In genomic region chr3:136195258-136196063, GRCh38 we compare ENCODE assay signal across 8 cellular contexts. TPM values are rescaled to one million over a fixed set of nuclear protein-coding genes. Genes with fewer than 3 reads are reported as not detected.
DNase-seq lines count a peak whose midpoint lies in the region; ATAC-seq, FAIRE-seq and TF ChIP-seq lines count a peak whose summit lies in the region.

No MANE protein-coding gene starts in this region.

- WGBS in GM12878 (ENCODE audit: insufficient coverage, insufficient replicate concordance, low lambda C conversion rate, missing lambda C conversion rate): under 1% methylated on average over 62 of the region's 103 CpGs

- SMC1A ChIA-PET in GM12878 (lab: Charles Lee; ENCODE audit: uncharacterized antibody, unreplicated experiment): interaction anchor here (0.6 to 3.4 kb wide), 13 partner anchors 13 to 666 kb away, joined by 3 to 24 read pairs (median 3); partner anchors contain the start of genes NCK1, PCCB and STAG1

- TF ChIP-seq POLR2A in GM12878 (IDR thresholded peaks at IDR 0.05; ENCODE audit: low read depth, low read length) (no peak), gastrocnemius medialis (IDR thresholded peaks at IDR 0.05) (no peak)

- H3K36me3 ChIP-seq in Karpas-422 (ENCODE audit: insufficient read depth, low read length) (peaks cover 21% of the 10 kb centered on the region), GM12878 (ENCODE audit: control insufficient read depth in 2 of 2, insufficient read depth in 2 of 2, low read length in 1 of 2) (no peaks in the 10 kb centered on the region), gastrocnemius medialis (no peaks in the 10 kb centered on the region)

- TF ChIP-seq CTCF in GM12878 (IDR thresholded peaks at IDR 0.05 in 2 of 3, conservative IDR thresholded peaks at IDR 0.05 in 1 of 3; ENCODE audit: control insufficient read depth in 2 of 3, extremely low read depth in 1 of 3, insufficient read depth in 1 of 3, low read depth in 3 of 3, low read length in 3 of 3) (no peak), gastrocnemius medialis (IDR thresholded peaks at IDR 0.05 in 4 of 5, conservative IDR thresholded peaks at IDR 0.05 in 1 of 5) (no peak)

- peak overlapping the region; percentile 71 for H3K4me3 ChIP-seq in GM08714 (ENCODE audit: low read length)
- peak overlapping the region; percentile 92 for H3K4me3 ChIP-seq in Karpas-422 (ENCODE audit: low read length)
- H3K4me3 ChIP-seq in GM12878: peak overlapping the region; percentile 83
- H3K4me3 ChIP-seq in iPS-11a (ENCODE audit: low read depth, low read length): peak overlapping the region; percentile 91
- H3K4me3 ChIP-seq in gastrocnemius medialis: peak overlapping the region; percentile 84 to 95 (median 92)

- peaks cover 48% of the 10 kb centered on the region for H4K20me1 ChIP-seq in Karpas-422 (ENCODE audit: insufficient read depth, low read depth, low read length)
- H4K20me1 ChIP-seq in GM12878 (ENCODE audit: control insufficient read depth, insufficient read depth): peaks cover 15% of the 10 kb centered on the region; the same call in 1 of the 2 replicates

- H3K9ac ChIP-seq in Karpas-422 (ENCODE audit: low read length): peak overlapping the region; percentile 98
- peak overlapping the region; percentile 99 for H3K9ac ChIP-seq in GM12878 (ENCODE audit: control insufficient read depth, insufficient read depth, low read length)

- peaks cover 51% of the 10 kb centered on the region for H3K79me2 ChIP-seq in Karpas-422 (ENCODE audit: low read length)
- peaks cover 63% of the 10 kb centered on the region for H3K79me2 ChIP-seq in GM12878 (ENCODE audit: control insufficient read depth, insufficient read depth, low read length)

- in situ Hi-C loops in GM12878 (cut with MboI): loop anchor here (5.0 kb wide), 1 partner anchor 52 kb away; no protein-coding TSS in a partner anchor
- in situ Hi-C loops in gastrocnemius medialis (cut with MboI; ENCODE audit: low sequenced_read_pairs in 4 of 4): loop anchor here in 1 of 4 donors (10.0 kb wide), 1 partner anchor 49 kb away; no protein-coding TSS in a partner anchor

- TSS peak; percentile 75 for BruUV-seq in GM12878 (replicated peaks; lab: Mats Ljungman, UMichigan)

- CTCF ChIA-PET in GM12878 (lab: Yijun Ruan, JAX): interaction anchor here (0.9 to 2.8 kb wide), 4 partner anchors 55 to 118 kb away, joined by 3 to 11 read pairs (median 6); partner anchors contain the start of gene PCCB

- RAD21 ChIA-PET in GM12878 (lab: Charles Lee; ENCODE audit: unreplicated experiment): interaction anchor here (0.6 to 5.3 kb wide), 11 partner anchors 13 to 818 kb away, joined by 3 to 53 read pairs (median 4); partner anchors contain the start of genes NCK1, PCCB and STAG1

- H3K4me1 ChIP-seq in Karpas-422 (ENCODE audit: low read length): peaks cover 46% of the 10 kb centered on the region
- H3K4me1 ChIP-seq in GM12878 (ENCODE audit: control insufficient read depth, insufficient read depth, low read length): peaks cover 9% of the 10 kb centered on the region
- peaks cover 44 to 50% of the 10 kb centered on the region in 2 donors for H3K4me1 ChIP-seq in gastrocnemius medialis

- peak overlapping the region; percentile 89 for H3K27ac ChIP-seq in Karpas-422 (ENCODE audit: low read length)
- H3K27ac ChIP-seq in GM12878 (ENCODE audit: control insufficient read depth, insufficient read depth): peak overlapping the region; percentile 99
- H3K27ac ChIP-seq in gastrocnemius medialis: peak overlapping the region; percentile 91 to 100 (median 100)

- H3K9me3 ChIP-seq in Karpas-422 (ENCODE audit: low read length) (peaks cover 3% of the 10 kb centered on the region; the same call in 1 of the 2 replicates), GM12878 (replicated peaks; ENCODE audit: control insufficient read depth, insufficient read depth, low read length) (peaks cover 2% of the 10 kb centered on the region; the same call in 2 of the 3 replicates), gastrocnemius medialis (no peaks in the 10 kb centered on the region)

- H3K27me3 ChIP-seq in Karpas-422 (ENCODE audit: low read length) (no peaks in the 10 kb centered on the region), GM12878 (replicated peaks in 1 of 2; ENCODE audit: control insufficient read depth in 2 of 2, insufficient read depth in 2 of 2, low read length in 1 of 2) (no peaks in the 10 kb centered on the region), gastrocnemius medialis (no peaks in the 10 kb centered on the region)

- H3K4me2 ChIP-seq in Karpas-422 (ENCODE audit: low read depth, low read length, poor library complexity, severe bottlenecking): peak overlapping the region; percentile 97
- H3K4me2 ChIP-seq in GM12878 (ENCODE audit: control insufficient read depth, insufficient read depth): peak overlapping the region; percentile 75

- no peak for TF ChIP-seq EP300 in GM12878 (IDR thresholded peaks at IDR 0.05; ENCODE audit: borderline replicate concordance in 1 of 2, control insufficient read depth in 1 of 2, low read depth in 2 of 2, low read length in 2 of 2)

- DNase-seq in Karpas-422 (peak; percentile 93), SKM-1 treated with dmso at 0.1 percent for 144 hours (lab: John Stamatoyannopoulos, UW; ENCODE audit: unreplicated experiment) (peak; percentile 74), GM12878 (ENCODE audit: low read depth, low spot score) (no peak), gastrocnemius medialis (peak; percentile 63 to 75), epidermal melanocyte (ENCODE audit: insufficient read length, low spot score) (no peak)

- ATAC-seq in GM21723 (IDR thresholded peaks at IDR 0.05; ENCODE audit: unreplicated experiment) (peak; percentile 43), GM12878 (peak; percentile 65), gastrocnemius medialis (peak; percentile 53 to 56)

- no peak for TF ChIP-seq RAD21 in GM12878 (IDR thresholded peaks at IDR 0.05; ENCODE audit: insufficient read depth, low read depth, low read length)

- H3K9me2 ChIP-seq in Karpas-422 (replicated peaks; ENCODE audit: insufficient read depth, low read length): no peaks in the 10 kb centered on the region

- POLR2A ChIA-PET in GM12878 (lab: Charles Lee): interaction anchor here (0.7 to 3.1 kb wide), 11 partner anchors 8 to 557 kb away, joined by 3 to 15 read pairs (median 5); partner anchors contain the start of genes PCCB and STAG1

- no peak for FAIRE-seq in GM12878 (lab: Jason Lieb, UNC)

- intact Hi-C loops in GM12878 (cut with micrococcal nuclease; ENCODE audit: unreplicated experiment) (loop anchor here (1.0 to 10.0 kb wide), 5 partner anchors 55 to 819 kb away; partner anchors contain the start of genes PCCB and STAG1), gastrocnemius medialis (cut with DNase I; ENCODE audit: low total_unique reads) (loop anchor here (1.0 to 5.0 kb wide), 7 partner anchors 33 to 968 kb away; partner anchors contain the start of genes PCCB, PPP2R3A and STAG1)

- H2AFZ ChIP-seq in Karpas-422 (ENCODE audit: low read length): no peak overlapping the region
- peak overlapping the region; percentile 85 for H2AFZ ChIP-seq in GM12878 (ENCODE audit: control insufficient read depth, low read depth, low read length)

TF ChIP-seq in GM12878, 131 proteins besides CTCF, POLR2A, EP300 and RAD21 (continues in another document):
- TF ChIP-seq ZNF384 (IDR thresholded peaks at IDR 0.05; ENCODE audit: borderline replicate concordance, low read depth, low read length): no peak

RNA-seq across cellular contexts. Expression of gene MSL2, which starts 0.7 kb away (rescaled TPM):
- 18.4 and 47.1 TPM in 2 replicates for total RNA-seq in Karpas-422 (2014; rRNA removed; shearing (Covaris generic); ENCODE audit: low replicate concordance)
- total RNA-seq in GM12878 (2013; cell fraction: nucleolus; rRNA removed): 68.7 and 77.6 TPM in 2 replicates
- total RNA-seq in GM12878 (2014; rRNA removed) (10.3 and 11.6 TPM in 2 replicates), GM12878 (2014; rRNA removed; fragmentation: Illumina TruSeq; extraction: Trizol) (17.5 and 17.9 TPM in 2 replicates), GM12878 (2021) (30.7 and 31.7 TPM in 2 replicates), gastrocnemius medialis (10 to 100 TPM; 18.2 to 34.7 (median 23.6) TPM)
- 11.6 TPM for polyA plus RNA-seq in GM12878 (2011; ENCODE audit: low read depth)
- polyA plus RNA-seq in GM12878 (2011; rRNA removed) (26.9 and 29.8 TPM in 2 replicates), GM12878 (2014; fragmentation: Illumina TruSeq; extraction: Trizol) (21.5 and 32.2 TPM in 2 replicates), GM12878 (2014; fragmentation: Nextera tagmentation; extraction: Ambion mirVana) (1 to 10 TPM; 3.5 TPM), GM12878 (2014; rRNA removed) (10.7 and 10.9 TPM in 2 replicates), GM12878 (2016; fragmentation: Nextera tagmentation; extraction: Ambion mirVana) (1 to 10 TPM; 4.9 to 8.3 TPM)
- 10.6 and 19.8 TPM in 2 replicates for polyA plus RNA-seq in GM12878 (2011; cell fraction: cytosol; rRNA removed)
- 12.1 and 14.3 TPM in 2 replicates for polyA plus RNA-seq in GM12878 (2011; cell fraction: nucleus; rRNA removed)
- polyA plus RNA-seq in GM12878 (2012): 16.7 and 16.9 TPM in 2 replicates
- polyA minus RNA-seq in GM12878 (2011; rRNA and poly(A)+ RNA removed): 24.4 and 39.5 TPM in 2 replicates
- 9.9 and 10.8 TPM in 2 replicates for polyA minus RNA-seq in GM12878 (2011; cell fraction: cytosol; rRNA and poly(A)+ RNA removed)
- polyA minus RNA-seq in GM12878 (2011; cell fraction: nucleus; rRNA and poly(A)+ RNA removed): 13.2 and 22.3 TPM in 2 replicates

RNA-seq across cellular contexts. Expression of gene PCCB, which starts 54.7 kb away (rescaled TPM):
- 59.2 and 77.8 TPM in 2 replicates for total RNA-seq in Karpas-422 (2014; rRNA removed; shearing (Covaris generic); ENCODE audit: low replicate concordance)
- 23.3 and 25.1 TPM in 2 replicates for total RNA-seq in GM12878 (2013; cell fraction: nucleolus; rRNA removed)
- total RNA-seq in GM12878 (2014; rRNA removed): 87.7 and 91.5 TPM in 2 replicates
- total RNA-seq in GM12878 (2014; rRNA removed; fragmentation: Illumina TruSeq; extraction: Trizol): 82.0 and 86.0 TPM in 2 replicates
- total RNA-seq in GM12878 (2021): 71.6 and 80.4 TPM in 2 replicates
- 33.6 TPM for polyA plus RNA-seq in GM12878 (2011; ENCODE audit: low read depth)
- polyA plus RNA-seq in GM12878 (2011; rRNA removed): 133 and 148 TPM in 2 replicates
- polyA plus RNA-seq in GM12878 (2011; cell fraction: cytosol; rRNA removed): 122 and 132 TPM in 2 replicates
- 66.4 and 74.8 TPM in 2 replicates for polyA plus RNA-seq in GM12878 (2011; cell fraction: nucleus; rRNA removed)
- polyA plus RNA-seq in GM12878 (2012): 40.5 and 54.1 TPM in 2 replicates
- 91.7 and 101 TPM in 2 replicates for polyA plus RNA-seq in GM12878 (2014; fragmentation: Illumina TruSeq; extraction: Trizol)
- 10 to 100 TPM; 67.2 to 73.3 TPM for polyA plus RNA-seq in GM12878 (2014; fragmentation: Nextera tagmentation; extraction: Ambion mirVana)
- polyA plus RNA-seq in GM12878 (2014; rRNA removed): 76.2 and 81.9 TPM in 2 replicates
- polyA plus RNA-seq in GM12878 (2016; fragmentation: Nextera tagmentation; extraction: Ambion mirVana): 100 to 1,000 TPM; 100 to 112 TPM
- 107 and 123 TPM in 2 replicates for polyA minus RNA-seq in GM12878 (2011; rRNA and poly(A)+ RNA removed)
- 30.1 and 33.9 TPM in 2 replicates for polyA minus RNA-seq in GM12878 (2011; cell fraction: cytosol; rRNA and poly(A)+ RNA removed)
- 12.2 and 21.9 TPM in 2 replicates for polyA minus RNA-seq in GM12878 (2011; cell fraction: nucleus; rRNA and poly(A)+ RNA removed)
- total RNA-seq in gastrocnemius medialis: 10 to 100 TPM; 29.8 to 41.4 (median 37.9) TPM

Comparison
In these comparisons a context has a peak if more than half of its experiments do, and no peak if none do; other contexts are left out.
1. DNase-seq: peak in Karpas-422 (single experiment), SKM-1 treated with dmso at 0.1 percent for 144 hours (single experiment) and gastrocnemius medialis (2 of 2); none in GM12878 (single experiment) and epidermal melanocyte (single experiment).
2. Peak in every context shown above with its lines, with median percentiles within 50 percentile points of each other: H3K4me3 ChIP-seq, ATAC-seq and H3K27ac ChIP-seq.